38 cellular contexts compared by ENCODE assay signal in the genomic region with DNA sequence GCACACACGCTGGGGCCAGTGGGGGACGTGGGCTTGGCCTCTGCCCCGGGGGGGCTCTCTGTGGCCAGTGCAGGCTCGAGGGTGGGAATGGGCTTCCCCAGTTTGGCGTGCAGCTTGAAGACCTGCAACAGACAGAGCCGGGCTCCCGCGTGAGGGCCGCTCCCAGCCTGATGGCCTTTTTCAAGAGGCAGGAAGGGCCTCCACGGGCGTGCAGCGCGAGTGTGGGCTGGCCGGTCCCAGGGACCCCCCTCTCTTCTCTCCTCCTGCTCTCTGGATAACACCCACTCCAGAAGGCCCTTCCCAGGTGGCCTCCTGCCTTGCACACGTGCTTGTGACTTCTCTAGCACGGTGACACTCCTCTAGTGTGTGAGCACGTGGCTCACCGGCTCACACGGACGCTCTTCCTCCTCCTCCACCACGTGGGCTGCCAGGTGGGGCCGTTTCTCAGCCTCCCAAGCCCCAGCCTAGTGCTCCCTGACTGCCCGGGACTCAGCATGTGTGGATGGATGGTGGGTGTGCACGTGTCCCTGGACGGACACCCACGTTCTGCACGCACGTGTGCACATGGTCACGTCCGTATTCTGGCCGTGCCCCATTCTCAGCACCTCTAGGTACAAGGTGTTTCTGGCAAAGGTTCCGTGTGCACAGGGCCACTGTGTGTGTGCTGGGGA. TPM values are rescaled to one million over a fixed set of nuclear protein-coding genes. Genes with fewer than 3 reads are reported as not detected.
"Had no signal": no experiment of that assay in that cellular context is flagged by ENCODE, and none has a peak within 500 bp of the region (broad histone marks: within the 10 kb centered on the region; RNA-seq: fewer than 3 reads in every experiment).

No MANE protein-coding gene starts in this region.

- H3K27ac Mint-ChIP-seq: activated CD4-positive, alpha-beta T cell treated with anti-CD3 and anti-CD28 coated beads for 36 hours; activated T-cell treated with anti-CD3 and anti-CD28 coated beads, Interleukin-2, amount 50 U/mL, for 24 hours; activated T-helper 17 cell treated with anti-CD3 and anti-CD28 coated beads, Interleukin-2, amount 50 U/mL, for 72 hours; nephron; progenitor cell of endocrine pancreas; stimulated activated naive B cell treated with anti-CD40 and anti-IgM and Interleukin-4, amounts not matched to agents 10 μg/mL and 1 μg/mL and 100 μg/mL, for 72 hours had no signal

- H3K4me3 Mint-ChIP-seq: activated CD4-positive, alpha-beta T cell treated with anti-CD3 and anti-CD28 coated beads for 36 hours; activated T-cell treated with anti-CD3 and anti-CD28 coated beads, Interleukin-2, amount 50 U/mL, for 24 hours; activated T-helper 17 cell treated with anti-CD3 and anti-CD28 coated beads, Interleukin-2, amount 50 U/mL, for 72 hours; immature natural killer cell; nephron; stimulated activated naive B cell treated with anti-CD40 and anti-IgM and Interleukin-4, amounts not matched to agents 10 μg/mL and 1 μg/mL and 100 μg/mL, for 72 hours had no signal

- H3K4me1 ChIP-seq: adrenal gland, body of pancreas, gastrocnemius medialis, thyroid gland, upper lobe of right lung had no signal

- ATAC-seq: activated CD4-positive, alpha-beta T cell treated with anti-CD3 and anti-CD28 coated beads for 36 hours; activated naive CD4-positive, alpha-beta T cell treated with anti-CD3 and anti-CD28 coated beads, Interleukin-2, amount 50 U/mL, for 72 hours; activated T-helper 17 cell treated with anti-CD3 and anti-CD28 coated beads, Interleukin-2, amount 50 U/mL, for 72 hours; body of pancreas; gastrocnemius medialis; left colon; stimulated activated naive B cell treated with anti-CD40 and anti-IgM and Interleukin-4, amounts not matched to agents 10 μg/mL and 1 μg/mL and 100 μg/mL, for 72 hours; upper lobe of right lung had no signal

- H3K27me3 ChIP-seq: adrenal gland, body of pancreas, ovary, thyroid gland, upper lobe of right lung had no signal

- H3K27ac ChIP-seq: adrenal gland, body of pancreas, gastrocnemius medialis, neutrophil, ovary, sigmoid colon, stomach, thyroid gland, upper lobe of right lung had no signal

- H3K36me3 ChIP-seq: adrenal gland, gastrocnemius medialis, neutrophil, ovary, sigmoid colon, stomach, thyroid gland, upper lobe of right lung had no signal

- H3K4me1 Mint-ChIP-seq: activated T-helper 17 cell treated with anti-CD3 and anti-CD28 coated beads, Interleukin-2, amount 50 U/mL, for 72 hours; nephron had no signal

- DNase-seq: activated CD4-positive, alpha-beta T cell treated with anti-CD3 and anti-CD28 coated beads for 36 hours; activated CD4-positive, alpha-beta T cell treated with anti-CD3 and anti-CD28 coated beads, Interleukin-2, amount 50 U/mL, for 48 hours; activated CD4-positive, CD25-positive, alpha-beta regulatory T cell; activated CD8-positive, alpha-beta memory T cell treated with anti-CD3 and anti-CD28 coated beads, Interleukin-2, amount 50 U/mL, for 48 hours; activated gamma-delta T cell treated with Interleukin-2 at 50 U/mL for 16 hours; activated T-cell treated with anti-CD3 and anti-CD28 coated beads, Interleukin-2, amount 50 U/mL, for 24 hours; adrenal gland; aorta; body of pancreas; dermis blood vessel endothelial cell; effector CD4-positive, alpha-beta T cell; gastrocnemius medialis; head of caudate nucleus; hippocampal formation; immature natural killer cell; kidney; left colon; mammary epithelial cell; ovary; sigmoid colon; stimulated activated CD4-positive, alpha-beta T cell treated with anti-CD3 and anti-CD28 coated beads, Interleukin-1b, Interleukin-23, amount 100 ng/mL, for 48 hours; stimulated activated CD4-positive, alpha-beta T cell treated with anti-CD3 and anti-CD28 coated beads, Interleukin-4, amount 100 ng/mL, for 4 hours; stimulated activated CD8-positive, alpha-beta memory T cell treated with anti-CD3 and anti-CD28 coated beads, Interleukin-4, amount 100 ng/mL, for 48 hours; stimulated activated naive B cell treated with anti-CD40 and anti-IgM and Interleukin-4, amounts not matched to agents 10 μg/mL and 1 μg/mL and 100 μg/mL, for 72 hours; stomach; T-helper 2 cell; thyroid gland; upper lobe of right lung had no signal

- H3K36me3 Mint-ChIP-seq: activated naive CD4-positive, alpha-beta T cell treated with anti-CD3 and anti-CD28 coated beads, Interleukin-2, amount 50 U/mL, for 72 hours; immature natural killer cell; stimulated activated naive B cell treated with anti-CD40 and anti-IgM and Interleukin-4, amounts not matched to agents 10 μg/mL and 1 μg/mL and 100 μg/mL, for 72 hours had no signal

- H3K9me3 Mint-ChIP-seq: activated naive CD4-positive, alpha-beta T cell treated with anti-CD3 and anti-CD28 coated beads, Interleukin-2, amount 50 U/mL, for 72 hours; activated T-cell treated with anti-CD3 and anti-CD28 coated beads, Interleukin-2, amount 50 U/mL, for 24 hours; activated T-helper 17 cell treated with anti-CD3 and anti-CD28 coated beads, Interleukin-2, amount 50 U/mL, for 72 hours; immature natural killer cell; nephron; stimulated activated naive B cell treated with anti-CD40 and anti-IgM and Interleukin-4, amounts not matched to agents 10 μg/mL and 1 μg/mL and 100 μg/mL, for 72 hours had no signal

- H3K4me2 ChIP-seq: smooth muscle cell had no signal

- H3K4me3 ChIP-seq: adrenal gland, body of pancreas, gastrocnemius medialis, ovary, sigmoid colon, smooth muscle cell, stomach, thyroid gland, upper lobe of right lung had no signal

- H3K9me3 ChIP-seq: adrenal gland, body of pancreas, gastrocnemius medialis, neutrophil, ovary, sigmoid colon, stomach, thyroid gland, upper lobe of right lung had no signal

- H3K27me3 Mint-ChIP-seq: activated CD4-positive, alpha-beta T cell treated with anti-CD3 and anti-CD28 coated beads for 36 hours; activated T-cell treated with anti-CD3 and anti-CD28 coated beads, Interleukin-2, amount 50 U/mL, for 24 hours; activated T-helper 17 cell treated with anti-CD3 and anti-CD28 coated beads, Interleukin-2, amount 50 U/mL, for 72 hours had no signal

RNA-seq across cellular contexts. Expression of gene MATK, which starts 39.2 kb away (rescaled TPM):
- total RNA-seq: mammary epithelial cell, smooth muscle cell had no signal

RNA-seq across cellular contexts. Expression of gene ZFR2, which starts 43.4 kb away (rescaled TPM):
- total RNA-seq: aorta, body of pancreas, epithelial cell of proximal tubule, gastrocnemius medialis, left colon, liver, mammary epithelial cell, thyroid gland had no signal

RNA-seq across cellular contexts. Expression of gene RAX2, which starts 53.4 kb away (rescaled TPM):
- total RNA-seq: activated CD4-positive, alpha-beta T cell treated with anti-CD3 and anti-CD28 coated beads for 36 hours; activated naive CD4-positive, alpha-beta T cell treated with anti-CD3 and anti-CD28 coated beads, Interleukin-2, amount 50 U/mL, for 72 hours; activated T-helper 17 cell treated with anti-CD3 and anti-CD28 coated beads, Interleukin-2, amount 50 U/mL, for 72 hours; adrenal gland; aorta; body of pancreas; dermis blood vessel endothelial cell; epithelial cell of proximal tubule; gastrocnemius medialis; kidney; left colon; liver; mammary epithelial cell; mucosa of gallbladder; progenitor cell of endocrine pancreas; renal cortical epithelial cell; sigmoid colon; smooth muscle cell; stomach; thyroid gland; upper lobe of right lung had no signal

RNA-seq across cellular contexts. Expression of gene ATCAY, which starts 55.1 kb away (rescaled TPM):
- total RNA-seq: activated T-helper 17 cell treated with anti-CD3 and anti-CD28 coated beads, Interleukin-2, amount 50 U/mL, for 72 hours; aorta; dermis blood vessel endothelial cell; epithelial cell of proximal tubule; gastrocnemius medialis; liver; mammary epithelial cell; renal cortical epithelial cell; upper lobe of right lung had no signal
